Comparison of ENCODE assay signal across 9 cellular contexts in the genomic region with DNA sequence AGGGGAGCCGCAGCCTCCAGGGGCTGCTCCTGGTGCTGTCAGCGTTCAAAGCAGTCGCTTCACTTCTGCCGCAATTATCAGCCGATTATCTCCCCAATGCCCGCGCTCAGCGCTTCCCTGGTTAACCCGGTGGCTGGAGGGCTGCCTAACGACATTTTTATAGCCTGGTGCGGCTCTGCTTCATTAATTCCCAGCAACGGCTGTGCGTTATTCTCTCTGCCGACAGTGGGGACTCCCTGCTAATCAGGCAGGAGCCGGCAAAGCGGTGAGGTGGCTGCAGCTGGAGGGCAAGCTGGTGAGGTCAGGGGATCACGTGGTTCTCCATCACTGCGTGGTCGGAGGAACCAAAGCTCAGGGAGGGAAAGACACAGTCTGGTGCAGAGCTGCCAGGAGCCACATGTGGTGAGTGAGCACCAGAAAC.
DNase-seq lines count a peak whose midpoint lies in the region; ATAC-seq, FAIRE-seq and TF ChIP-seq lines count a peak whose summit lies in the region.
"Had no signal": no experiment of that assay in that cellular context is flagged by ENCODE, and none has a peak within 500 bp of the region (broad histone marks: within the 10 kb centered on the region; RNA-seq: fewer than 3 reads in every experiment).

No MANE protein-coding gene starts in this region.

- no peaks in the 10 kb centered on the region for H3K9me3 Mint-ChIP-seq in activated naive CD4-positive, alpha-beta T cell treated with anti-CD3 and anti-CD28 coated beads, Interleukin-2, amount 50 U/mL, for 72 hours

- no peak for FAIRE-seq in pancreas (lab: Jason Lieb, UNC)
- FAIRE-seq: A204.1 had no signal

- DNase-seq in NCI-H2081 (lab: John Stamatoyannopoulos, UW) (peak; percentile 17 to 75), NCI-H2081 treated with DMSO at 0.1 percent for 48 hours (lab: John Stamatoyannopoulos, UW) (no peak), NCI-H1105 treated with DMSO at 0.1 percent for 48 hours (lab: John Stamatoyannopoulos, UW) (peak; percentile 86), cerebellum (ENCODE audit: low spot score) (peak; percentile 45), pancreas (peak in 2 of 6 donors; percentile 8 to 16), Kasumi-1 (lab: John Stamatoyannopoulos, UW) (no peak), activated T-cell treated with anti-CD3 and anti-CD28 coated beads for 4 hours (no peak)
- DNase-seq in activated naive CD4-positive, alpha-beta T cell treated with anti-CD3 and anti-CD28 coated beads, Interleukin-2, amount 50 U/mL, for 72 hours (ENCODE audit: low spot score in 2 of 2), result no peak

- peak in 3 of 4 donors; percentile 36 to 71 (median 68) for ATAC-seq in pancreas
- no peak for ATAC-seq in activated naive CD4-positive, alpha-beta T cell treated with anti-CD3 and anti-CD28 coated beads, Interleukin-2, amount 50 U/mL, for 72 hours

- H3K4me3 ChIP-seq in pancreas, result no peak overlapping the region

- H3K27ac Mint-ChIP-seq in activated naive CD4-positive, alpha-beta T cell treated with anti-CD3 and anti-CD28 coated beads, Interleukin-2, amount 50 U/mL, for 72 hours, result no peak overlapping the region

- no peaks in the 10 kb centered on the region for H3K27me3 ChIP-seq in pancreas

- no peaks in the 10 kb centered on the region for H3K9me3 ChIP-seq in pancreas

- no peaks in the 10 kb centered on the region for H3K4me1 ChIP-seq in pancreas

- intact Hi-C loops in pancreas (cut with DNase I), result no loop called here

- TF ChIP-seq CTCF in pancreas (IDR thresholded peaks at IDR 0.05), result no peak

- H3K27ac ChIP-seq in pancreas, result no peak overlapping the region

- WGBS in pancreas, 2 donors, result 9% methylated on average over 19 of the region's 19 CpGs

- no peaks in the 10 kb centered on the region for H3K36me3 Mint-ChIP-seq in activated naive CD4-positive, alpha-beta T cell treated with anti-CD3 and anti-CD28 coated beads, Interleukin-2, amount 50 U/mL, for 72 hours

- no peaks in the 10 kb centered on the region for H3K36me3 ChIP-seq in pancreas

Comparison
In these comparisons a context has a peak if more than half of its experiments do, and no peak if none do; other contexts are left out.
1. DNase-seq: peak in NCI-H2081 (2 of 2), NCI-H1105 treated with DMSO at 0.1 percent for 48 hours (single experiment) and cerebellum (single experiment); none in NCI-H2081 treated with DMSO at 0.1 percent for 48 hours (single experiment), Kasumi-1 (0 of 2), activated T-cell treated with anti-CD3 and anti-CD28 coated beads for 4 hours (single experiment) and activated naive CD4-positive, alpha-beta T cell treated with anti-CD3 and anti-CD28 coated beads, Interleukin-2, amount 50 U/mL, for 72 hours (0 of 2).
2. ATAC-seq: peak in pancreas (3 of 4); none in activated naive CD4-positive, alpha-beta T cell treated with anti-CD3 and anti-CD28 coated beads, Interleukin-2, amount 50 U/mL, for 72 hours (0 of 2).